1 cellular context compared by ENCODE assay signal in the genomic region with DNA sequence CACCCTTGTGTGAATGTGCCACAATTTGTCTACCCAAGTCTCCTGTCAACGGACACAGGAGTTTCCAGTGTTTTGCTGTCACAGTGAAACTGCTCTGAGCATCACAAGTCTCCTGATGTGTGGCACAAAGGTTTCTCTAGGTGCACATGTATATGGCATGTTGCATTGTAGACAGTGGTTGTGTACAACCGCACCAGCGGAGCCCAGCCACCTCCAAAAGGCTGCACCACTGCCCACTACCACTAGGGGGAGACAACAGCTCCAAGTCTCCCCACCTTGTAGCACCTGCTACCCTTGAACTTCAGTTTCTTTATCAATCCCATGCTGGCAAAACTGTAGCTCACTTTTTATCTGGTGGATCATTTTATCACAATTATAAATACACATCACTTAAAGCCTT.
A peak's percentile ranks its signal among the peaks of the same experiment; 100 is the strongest.
TF ChIP-seq lines count a peak whose summit lies in the region.

No MANE protein-coding gene starts in this region.

TF ChIP-seq in HepG2, 621 proteins besides CTCF, POLR2A, EP300 and RAD21 (continued from another document and continues in another):
- TF ChIP-seq, protein P1, sequence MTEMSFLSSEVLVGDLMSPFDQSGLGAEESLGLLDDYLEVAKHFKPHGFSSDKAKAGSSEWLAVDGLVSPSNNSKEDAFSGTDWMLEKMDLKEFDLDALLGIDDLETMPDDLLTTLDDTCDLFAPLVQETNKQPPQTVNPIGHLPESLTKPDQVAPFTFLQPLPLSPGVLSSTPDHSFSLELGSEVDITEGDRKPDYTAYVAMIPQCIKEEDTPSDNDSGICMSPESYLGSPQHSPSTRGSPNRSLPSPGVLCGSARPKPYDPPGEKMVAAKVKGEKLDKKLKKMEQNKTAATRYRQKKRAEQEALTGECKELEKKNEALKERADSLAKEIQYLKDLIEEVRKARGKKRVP (CRISPR knock-in tag; IDR thresholded peaks at IDR 0.05), result no peak
- TF ChIP-seq NFKB2 (CRISPR knock-in tag; IDR thresholded peaks at IDR 0.05; ENCODE audit: borderline replicate concordance) (no peak), NRL (CRISPR knock-in tag; IDR thresholded peaks at IDR 0.05; ENCODE audit: borderline replicate concordance) (no peak), ZNF331 (CRISPR knock-in tag; IDR thresholded peaks at IDR 0.05) (peak; percentile 100), FOXA1 (IDR thresholded peaks at IDR 0.05) (no peak), FOXA1 (CRISPR knock-in tag; IDR thresholded peaks at IDR 0.05) (peak; percentile 49; the same call in 1 of the 2 replicates), SETDB1 (CRISPR knock-in tag; IDR thresholded peaks at IDR 0.05; ENCODE audit: borderline replicate concordance) (peak; percentile 94; the same call in 1 of the 2 replicates), ZNF44 (CRISPR knock-in tag; IDR thresholded peaks at IDR 0.05) (no peak), YEATS4 (CRISPR knock-in tag; IDR thresholded peaks at IDR 0.05; ENCODE audit: borderline replicate concordance) (no peak), ZNF749 (CRISPR knock-in tag; IDR thresholded peaks at IDR 0.05; ENCODE audit: borderline replicate concordance) (no peak), ZKSCAN8 (CRISPR knock-in tag; IDR thresholded peaks at IDR 0.05; ENCODE audit: borderline replicate concordance) (no peak), XRCC5 (optimal IDR thresholded peaks at IDR 0.05; ENCODE audit: low read length) (peak; percentile 53), CBX1 (IDR thresholded peaks at IDR 0.05; ENCODE audit: low read depth) (peak; percentile 84), ARNTL (CRISPR knock-in tag; IDR thresholded peaks at IDR 0.05) (no peak), ZNF629 (CRISPR knock-in tag; conservative IDR thresholded peaks at IDR 0.05) (no peak), ZNF567 (CRISPR knock-in tag; IDR thresholded peaks at IDR 0.05; ENCODE audit: borderline replicate concordance) (no peak), SP2 (CRISPR knock-in tag; IDR thresholded peaks at IDR 0.05) (no peak), HHEX (CRISPR knock-in tag; IDR thresholded peaks at IDR 0.05) (no peak), ZSCAN31 (CRISPR knock-in tag; IDR thresholded peaks at IDR 0.05; ENCODE audit: low read depth) (no peak), ZNF251 (CRISPR knock-in tag; IDR thresholded peaks at IDR 0.05) (no peak), POLR2G (IDR thresholded peaks at IDR 0.05; ENCODE audit: low read depth, low read length) (no peak), ZNF121 (CRISPR knock-in tag; IDR thresholded peaks at IDR 0.05) (no peak), MIXL1 (CRISPR knock-in tag; IDR thresholded peaks at IDR 0.05) (no peak), YEATS2 (CRISPR knock-in tag; IDR thresholded peaks at IDR 0.05; ENCODE audit: borderline replicate concordance) (no peak), SMC3 (IDR thresholded peaks at IDR 0.05; ENCODE audit: low read length) (peak; percentile 46; the same call in 1 of the 2 replicates)
- TF ChIP-seq, protein P2, sequence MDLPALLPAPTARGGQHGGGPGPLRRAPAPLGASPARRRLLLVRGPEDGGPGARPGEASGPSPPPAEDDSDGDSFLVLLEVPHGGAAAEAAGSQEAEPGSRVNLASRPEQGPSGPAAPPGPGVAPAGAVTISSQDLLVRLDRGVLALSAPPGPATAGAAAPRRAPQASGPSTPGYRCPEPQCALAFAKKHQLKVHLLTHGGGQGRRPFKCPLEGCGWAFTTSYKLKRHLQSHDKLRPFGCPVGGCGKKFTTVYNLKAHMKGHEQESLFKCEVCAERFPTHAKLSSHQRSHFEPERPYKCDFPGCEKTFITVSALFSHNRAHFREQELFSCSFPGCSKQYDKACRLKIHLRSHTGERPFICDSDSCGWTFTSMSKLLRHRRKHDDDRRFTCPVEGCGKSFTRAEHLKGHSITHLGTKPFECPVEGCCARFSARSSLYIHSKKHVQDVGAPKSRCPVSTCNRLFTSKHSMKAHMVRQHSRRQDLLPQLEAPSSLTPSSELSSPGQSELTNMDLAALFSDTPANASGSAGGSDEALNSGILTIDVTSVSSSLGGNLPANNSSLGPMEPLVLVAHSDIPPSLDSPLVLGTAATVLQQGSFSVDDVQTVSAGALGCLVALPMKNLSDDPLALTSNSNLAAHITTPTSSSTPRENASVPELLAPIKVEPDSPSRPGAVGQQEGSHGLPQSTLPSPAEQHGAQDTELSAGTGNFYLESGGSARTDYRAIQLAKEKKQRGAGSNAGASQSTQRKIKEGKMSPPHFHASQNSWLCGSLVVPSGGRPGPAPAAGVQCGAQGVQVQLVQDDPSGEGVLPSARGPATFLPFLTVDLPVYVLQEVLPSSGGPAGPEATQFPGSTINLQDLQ (CRISPR knock-in tag; IDR thresholded peaks at IDR 0.05), result 0 out of 2 replicates have a peak, but pooled peaks have one; percentile 26
- TF ChIP-seq, protein P3, sequence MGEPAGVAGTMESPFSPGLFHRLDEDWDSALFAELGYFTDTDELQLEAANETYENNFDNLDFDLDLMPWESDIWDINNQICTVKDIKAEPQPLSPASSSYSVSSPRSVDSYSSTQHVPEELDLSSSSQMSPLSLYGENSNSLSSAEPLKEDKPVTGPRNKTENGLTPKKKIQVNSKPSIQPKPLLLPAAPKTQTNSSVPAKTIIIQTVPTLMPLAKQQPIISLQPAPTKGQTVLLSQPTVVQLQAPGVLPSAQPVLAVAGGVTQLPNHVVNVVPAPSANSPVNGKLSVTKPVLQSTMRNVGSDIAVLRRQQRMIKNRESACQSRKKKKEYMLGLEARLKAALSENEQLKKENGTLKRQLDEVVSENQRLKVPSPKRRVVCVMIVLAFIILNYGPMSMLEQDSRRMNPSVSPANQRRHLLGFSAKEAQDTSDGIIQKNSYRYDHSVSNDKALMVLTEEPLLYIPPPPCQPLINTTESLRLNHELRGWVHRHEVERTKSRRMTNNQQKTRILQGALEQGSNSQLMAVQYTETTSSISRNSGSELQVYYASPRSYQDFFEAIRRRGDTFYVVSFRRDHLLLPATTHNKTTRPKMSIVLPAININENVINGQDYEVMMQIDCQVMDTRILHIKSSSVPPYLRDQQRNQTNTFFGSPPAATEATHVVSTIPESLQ (CRISPR knock-in tag; conservative IDR thresholded peaks at IDR 0.05), result no peak
- TF ChIP-seq, protein P4, sequence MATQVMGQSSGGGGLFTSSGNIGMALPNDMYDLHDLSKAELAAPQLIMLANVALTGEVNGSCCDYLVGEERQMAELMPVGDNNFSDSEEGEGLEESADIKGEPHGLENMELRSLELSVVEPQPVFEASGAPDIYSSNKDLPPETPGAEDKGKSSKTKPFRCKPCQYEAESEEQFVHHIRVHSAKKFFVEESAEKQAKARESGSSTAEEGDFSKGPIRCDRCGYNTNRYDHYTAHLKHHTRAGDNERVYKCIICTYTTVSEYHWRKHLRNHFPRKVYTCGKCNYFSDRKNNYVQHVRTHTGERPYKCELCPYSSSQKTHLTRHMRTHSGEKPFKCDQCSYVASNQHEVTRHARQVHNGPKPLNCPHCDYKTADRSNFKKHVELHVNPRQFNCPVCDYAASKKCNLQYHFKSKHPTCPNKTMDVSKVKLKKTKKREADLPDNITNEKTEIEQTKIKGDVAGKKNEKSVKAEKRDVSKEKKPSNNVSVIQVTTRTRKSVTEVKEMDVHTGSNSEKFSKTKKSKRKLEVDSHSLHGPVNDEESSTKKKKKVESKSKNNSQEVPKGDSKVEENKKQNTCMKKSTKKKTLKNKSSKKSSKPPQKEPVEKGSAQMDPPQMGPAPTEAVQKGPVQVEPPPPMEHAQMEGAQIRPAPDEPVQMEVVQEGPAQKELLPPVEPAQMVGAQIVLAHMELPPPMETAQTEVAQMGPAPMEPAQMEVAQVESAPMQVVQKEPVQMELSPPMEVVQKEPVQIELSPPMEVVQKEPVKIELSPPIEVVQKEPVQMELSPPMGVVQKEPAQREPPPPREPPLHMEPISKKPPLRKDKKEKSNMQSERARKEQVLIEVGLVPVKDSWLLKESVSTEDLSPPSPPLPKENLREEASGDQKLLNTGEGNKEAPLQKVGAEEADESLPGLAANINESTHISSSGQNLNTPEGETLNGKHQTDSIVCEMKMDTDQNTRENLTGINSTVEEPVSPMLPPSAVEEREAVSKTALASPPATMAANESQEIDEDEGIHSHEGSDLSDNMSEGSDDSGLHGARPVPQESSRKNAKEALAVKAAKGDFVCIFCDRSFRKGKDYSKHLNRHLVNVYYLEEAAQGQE (IDR thresholded peaks at IDR 0.05; ENCODE audit: borderline replicate concordance in 1 of 2, low read depth in 1 of 2, low read length in 2 of 2), result no peak
- TF ChIP-seq, protein P5, sequence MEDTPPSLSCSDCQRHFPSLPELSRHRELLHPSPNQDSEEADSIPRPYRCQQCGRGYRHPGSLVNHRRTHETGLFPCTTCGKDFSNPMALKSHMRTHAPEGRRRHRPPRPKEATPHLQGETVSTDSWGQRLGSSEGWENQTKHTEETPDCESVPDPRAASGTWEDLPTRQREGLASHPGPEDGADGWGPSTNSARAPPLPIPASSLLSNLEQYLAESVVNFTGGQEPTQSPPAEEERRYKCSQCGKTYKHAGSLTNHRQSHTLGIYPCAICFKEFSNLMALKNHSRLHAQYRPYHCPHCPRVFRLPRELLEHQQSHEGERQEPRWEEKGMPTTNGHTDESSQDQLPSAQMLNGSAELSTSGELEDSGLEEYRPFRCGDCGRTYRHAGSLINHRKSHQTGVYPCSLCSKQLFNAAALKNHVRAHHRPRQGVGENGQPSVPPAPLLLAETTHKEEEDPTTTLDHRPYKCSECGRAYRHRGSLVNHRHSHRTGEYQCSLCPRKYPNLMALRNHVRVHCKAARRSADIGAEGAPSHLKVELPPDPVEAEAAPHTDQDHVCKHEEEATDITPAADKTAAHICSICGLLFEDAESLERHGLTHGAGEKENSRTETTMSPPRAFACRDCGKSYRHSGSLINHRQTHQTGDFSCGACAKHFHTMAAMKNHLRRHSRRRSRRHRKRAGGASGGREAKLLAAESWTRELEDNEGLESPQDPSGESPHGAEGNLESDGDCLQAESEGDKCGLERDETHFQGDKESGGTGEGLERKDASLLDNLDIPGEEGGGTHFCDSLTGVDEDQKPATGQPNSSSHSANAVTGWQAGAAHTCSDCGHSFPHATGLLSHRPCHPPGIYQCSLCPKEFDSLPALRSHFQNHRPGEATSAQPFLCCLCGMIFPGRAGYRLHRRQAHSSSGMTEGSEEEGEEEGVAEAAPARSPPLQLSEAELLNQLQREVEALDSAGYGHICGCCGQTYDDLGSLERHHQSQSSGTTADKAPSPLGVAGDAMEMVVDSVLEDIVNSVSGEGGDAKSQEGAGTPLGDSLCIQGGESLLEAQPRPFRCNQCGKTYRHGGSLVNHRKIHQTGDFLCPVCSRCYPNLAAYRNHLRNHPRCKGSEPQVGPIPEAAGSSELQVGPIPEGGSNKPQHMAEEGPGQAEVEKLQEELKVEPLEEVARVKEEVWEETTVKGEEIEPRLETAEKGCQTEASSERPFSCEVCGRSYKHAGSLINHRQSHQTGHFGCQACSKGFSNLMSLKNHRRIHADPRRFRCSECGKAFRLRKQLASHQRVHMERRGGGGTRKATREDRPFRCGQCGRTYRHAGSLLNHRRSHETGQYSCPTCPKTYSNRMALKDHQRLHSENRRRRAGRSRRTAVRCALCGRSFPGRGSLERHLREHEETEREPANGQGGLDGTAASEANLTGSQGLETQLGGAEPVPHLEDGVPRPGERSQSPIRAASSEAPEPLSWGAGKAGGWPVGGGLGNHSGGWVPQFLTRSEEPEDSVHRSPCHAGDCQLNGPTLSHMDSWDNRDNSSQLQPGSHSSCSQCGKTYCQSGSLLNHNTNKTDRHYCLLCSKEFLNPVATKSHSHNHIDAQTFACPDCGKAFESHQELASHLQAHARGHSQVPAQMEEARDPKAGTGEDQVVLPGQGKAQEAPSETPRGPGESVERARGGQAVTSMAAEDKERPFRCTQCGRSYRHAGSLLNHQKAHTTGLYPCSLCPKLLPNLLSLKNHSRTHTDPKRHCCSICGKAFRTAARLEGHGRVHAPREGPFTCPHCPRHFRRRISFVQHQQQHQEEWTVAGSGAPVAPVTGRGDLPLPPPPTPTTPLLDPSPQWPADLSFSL (CRISPR knock-in tag; IDR thresholded peaks at IDR 0.05), result no peak
- TF ChIP-seq, protein P6, sequence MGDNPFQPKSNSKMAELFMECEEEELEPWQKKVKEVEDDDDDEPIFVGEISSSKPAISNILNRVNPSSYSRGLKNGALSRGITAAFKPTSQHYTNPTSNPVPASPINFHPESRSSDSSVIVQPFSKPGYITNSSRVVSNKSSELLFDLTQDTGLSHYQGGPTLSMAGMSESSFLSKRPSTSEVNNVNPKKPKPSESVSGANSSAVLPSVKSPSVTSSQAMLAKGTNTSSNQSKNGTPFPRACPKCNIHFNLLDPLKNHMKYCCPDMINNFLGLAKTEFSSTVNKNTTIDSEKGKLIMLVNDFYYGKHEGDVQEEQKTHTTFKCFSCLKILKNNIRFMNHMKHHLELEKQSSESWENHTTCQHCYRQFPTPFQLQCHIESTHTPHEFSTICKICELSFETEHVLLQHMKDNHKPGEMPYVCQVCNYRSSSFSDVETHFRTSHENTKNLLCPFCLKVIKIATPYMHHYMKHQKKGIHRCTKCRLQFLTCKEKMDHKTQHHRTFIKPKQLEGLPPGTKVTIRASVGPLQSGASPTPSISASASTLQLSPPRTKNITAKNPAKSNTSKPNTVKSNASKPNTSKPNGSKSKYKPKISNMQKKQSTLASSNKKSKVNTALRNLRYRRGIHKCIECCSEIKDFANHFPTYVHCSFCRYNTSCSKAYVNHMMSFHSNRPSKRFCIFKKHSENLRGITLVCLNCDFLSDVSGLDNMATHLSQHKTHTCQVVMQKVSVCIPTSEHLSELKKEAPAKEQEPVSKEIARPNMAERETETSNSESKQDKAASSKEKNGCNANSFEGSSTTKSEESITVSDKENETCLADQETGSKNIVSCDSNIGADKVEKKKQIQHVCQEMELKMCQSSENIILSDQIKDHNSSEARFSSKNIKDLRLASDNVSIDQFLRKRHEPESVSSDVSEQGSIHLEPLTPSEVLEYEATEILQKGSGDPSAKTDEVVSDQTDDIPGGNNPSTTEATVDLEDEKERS (CRISPR knock-in tag; IDR thresholded peaks at IDR 0.05), result 0 out of 2 replicates have a peak, but pooled peaks have one; percentile 68
- TF ChIP-seq, protein P7, sequence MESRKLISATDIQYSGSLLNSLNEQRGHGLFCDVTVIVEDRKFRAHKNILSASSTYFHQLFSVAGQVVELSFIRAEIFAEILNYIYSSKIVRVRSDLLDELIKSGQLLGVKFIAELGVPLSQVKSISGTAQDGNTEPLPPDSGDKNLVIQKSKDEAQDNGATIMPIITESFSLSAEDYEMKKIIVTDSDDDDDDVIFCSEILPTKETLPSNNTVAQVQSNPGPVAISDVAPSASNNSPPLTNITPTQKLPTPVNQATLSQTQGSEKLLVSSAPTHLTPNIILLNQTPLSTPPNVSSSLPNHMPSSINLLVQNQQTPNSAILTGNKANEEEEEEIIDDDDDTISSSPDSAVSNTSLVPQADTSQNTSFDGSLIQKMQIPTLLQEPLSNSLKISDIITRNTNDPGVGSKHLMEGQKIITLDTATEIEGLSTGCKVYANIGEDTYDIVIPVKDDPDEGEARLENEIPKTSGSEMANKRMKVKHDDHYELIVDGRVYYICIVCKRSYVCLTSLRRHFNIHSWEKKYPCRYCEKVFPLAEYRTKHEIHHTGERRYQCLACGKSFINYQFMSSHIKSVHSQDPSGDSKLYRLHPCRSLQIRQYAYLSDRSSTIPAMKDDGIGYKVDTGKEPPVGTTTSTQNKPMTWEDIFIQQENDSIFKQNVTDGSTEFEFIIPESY (CRISPR knock-in tag; IDR thresholded peaks at IDR 0.05), result peak; percentile 62
- TF ChIP-seq, protein P8, sequence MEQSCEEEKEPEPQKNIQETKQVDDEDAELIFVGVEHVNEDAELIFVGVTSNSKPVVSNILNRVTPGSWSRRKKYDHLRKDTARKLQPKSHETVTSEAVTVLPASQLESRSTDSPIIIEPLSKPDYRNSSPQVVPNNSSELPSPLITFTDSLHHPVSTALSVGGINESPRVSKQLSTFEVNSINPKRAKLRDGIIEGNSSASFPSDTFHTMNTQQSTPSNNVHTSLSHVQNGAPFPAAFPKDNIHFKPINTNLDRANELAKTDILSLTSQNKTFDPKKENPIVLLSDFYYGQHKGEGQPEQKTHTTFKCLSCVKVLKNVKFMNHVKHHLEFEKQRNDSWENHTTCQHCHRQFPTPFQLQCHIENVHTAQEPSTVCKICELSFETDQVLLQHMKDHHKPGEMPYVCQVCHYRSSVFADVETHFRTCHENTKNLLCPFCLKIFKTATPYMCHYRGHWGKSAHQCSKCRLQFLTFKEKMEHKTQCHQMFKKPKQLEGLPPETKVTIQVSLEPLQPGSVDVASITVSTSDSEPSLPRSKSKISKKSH (CRISPR knock-in tag; IDR thresholded peaks at IDR 0.05; ENCODE audit: borderline replicate concordance), result peak; percentile 98
